In the genomic region with DNA sequence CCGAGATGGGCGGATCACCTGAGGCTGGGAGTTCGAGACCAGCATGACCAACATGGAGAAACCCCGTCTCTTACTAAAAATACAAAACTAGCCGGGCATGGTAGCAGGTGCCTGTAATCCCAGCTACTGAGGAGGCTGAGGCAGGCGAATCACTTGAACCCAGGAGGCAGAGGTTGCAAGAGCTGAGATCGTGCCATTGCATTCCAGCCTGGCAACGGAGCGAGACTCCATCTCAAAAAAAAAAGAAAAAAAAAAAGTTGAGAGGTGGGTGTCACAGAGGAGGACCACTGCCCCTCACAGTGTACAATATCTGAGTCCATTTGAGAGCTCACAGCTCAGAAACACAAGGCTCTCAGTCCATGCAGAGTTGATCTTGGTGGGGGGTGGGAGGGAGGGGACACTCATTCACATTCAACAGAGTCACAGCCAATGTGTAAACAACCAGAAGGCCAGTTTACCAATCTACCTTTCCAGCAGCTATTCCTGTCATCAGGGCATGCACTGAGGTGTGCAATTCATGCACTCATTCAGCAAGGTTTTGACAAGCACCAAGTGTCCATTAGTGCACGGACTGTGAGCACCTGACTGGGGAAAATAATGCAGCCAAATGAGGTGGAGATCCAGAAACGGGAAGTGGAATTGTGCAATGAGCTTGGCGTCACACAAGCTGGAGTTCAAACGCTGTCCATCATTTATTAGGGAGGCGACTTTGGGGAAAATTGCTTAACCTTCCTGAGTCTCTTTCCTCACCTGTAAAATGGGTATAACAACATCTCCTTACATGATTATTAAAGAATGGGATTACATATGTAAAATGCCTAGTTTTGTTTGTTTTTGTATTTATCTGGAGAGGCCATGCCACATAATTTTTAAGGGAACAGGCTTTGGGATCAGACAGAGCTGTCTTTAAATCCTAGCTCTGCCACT, we compare ENCODE assay signal across 1 cellular context.
TF ChIP-seq lines count a peak whose summit lies in the region.

No MANE protein-coding gene starts in this region.

TF ChIP-seq in HepG2, 621 proteins besides CTCF, POLR2A, EP300 and RAD21 (continued from another document):
- TF ChIP-seq HNF4A (CRISPR knock-in tag; IDR thresholded peaks at IDR 0.05) (0 out of 2 replicates have a peak, but pooled peaks have one; percentile 16), ZNF337 (CRISPR knock-in tag; IDR thresholded peaks at IDR 0.05; ENCODE audit: borderline replicate concordance, low read depth) (no peak), RCOR2 (CRISPR knock-in tag; IDR thresholded peaks at IDR 0.05) (peak; percentile 87; the same call in 1 of the 2 replicates), TEAD3 (CRISPR knock-in tag; optimal IDR thresholded peaks at IDR 0.05; ENCODE audit: borderline replicate concordance) (peak; percentile 37)
TF ChIP-seq in HepG2: peak in this region for 38.
